Comparison of ENCODE assay signal across 11 cellular contexts in the genomic region with DNA sequence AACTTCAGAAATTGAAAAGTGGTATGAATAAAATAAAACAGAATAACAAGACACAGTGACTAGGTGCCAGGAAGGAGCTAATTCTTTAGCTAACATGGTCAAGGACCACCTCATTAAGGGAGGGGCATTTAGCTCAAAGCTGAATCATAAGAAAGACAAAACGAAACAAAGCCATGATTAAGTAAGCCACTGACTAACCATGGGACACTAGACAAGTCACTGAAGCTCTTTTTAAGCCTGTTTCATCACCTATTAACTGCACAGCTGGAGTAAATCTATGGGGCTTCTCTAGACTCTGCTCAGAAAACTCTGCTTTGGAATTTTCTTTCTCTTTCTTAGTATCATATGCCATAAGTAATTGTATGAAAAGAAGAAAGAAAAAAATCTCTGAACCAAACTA.
DNase-seq lines count a peak whose midpoint lies in the region; ATAC-seq and TF ChIP-seq lines count a peak whose summit lies in the region.
"Had no signal": no experiment of that assay in that cellular context is flagged by ENCODE, and none has a peak within 500 bp of the region (broad histone marks: within the 10 kb centered on the region; RNA-seq: fewer than 3 reads in every experiment).

No MANE protein-coding gene starts in this region.

- ATAC-seq in activated CD4-positive, CD25-positive, alpha-beta regulatory T cell treated with anti-CD3 and anti-CD28 coated beads, Interleukin-2, amount 50 U/mL, for 24 hours, result peak; percentile 33 to 51
- ATAC-seq in SK-N-SH treated with all-trans-retinoic acid at 6 μM for 48 hours (peak; percentile 22; the same call in 1 of the 3 replicates), GM19397 (IDR thresholded peaks at IDR 0.05; ENCODE audit: unreplicated experiment) (no peak), HG02763 (IDR thresholded peaks at IDR 0.05; ENCODE audit: unreplicated experiment) (no peak)

- H3K4me3 ChIP-seq in stomach smooth muscle (ENCODE audit: low read length in 2 of 2), result no peak overlapping the region
- H3K4me3 ChIP-seq: cardiac muscle cell had no signal

- DNase-seq in activated CD4-positive, CD25-positive, alpha-beta regulatory T cell treated with anti-CD3 and anti-CD28 coated beads, Interleukin-2, amount 50 U/mL, for 72 hours, result no peak
- DNase-seq in glomerular visceral epithelial cell (ENCODE audit: extremely low spot score), result peak; percentile 6
- DNase-seq in hepatic stellate cell (ENCODE audit: low spot score), result no peak
- DNase-seq: activated CD4-positive, alpha-beta T cell treated with anti-CD3 and anti-CD28 coated beads for 1 hour; NCI-H1417 treated with DMSO at 0.1 percent for 48 hours had no signal

- H3K27ac ChIP-seq in stomach smooth muscle (ENCODE audit: low read length), result peak overlapping the region; percentile 26
- H3K27ac ChIP-seq: cardiac muscle cell had no signal

- H3K36me3 ChIP-seq in stomach smooth muscle (ENCODE audit: control insufficient read depth in 2 of 2, insufficient read depth in 2 of 2, low read length in 2 of 2), result no peaks in the 10 kb centered on the region
- H3K36me3 ChIP-seq: cardiac muscle cell had no signal

- H3K9me3 ChIP-seq in stomach smooth muscle (ENCODE audit: control insufficient read depth in 2 of 2, low read length in 2 of 2), result no peaks in the 10 kb centered on the region

- no peak overlapping the region for H3K9ac ChIP-seq in stomach smooth muscle (ENCODE audit: low read length in 2 of 2)

- H3K4me1 ChIP-seq in stomach smooth muscle (ENCODE audit: control insufficient read depth, insufficient read depth, low read length), result peaks cover 10% of the 10 kb centered on the region

- H3K27me3 ChIP-seq in stomach smooth muscle (ENCODE audit: control insufficient read depth in 1 of 2, insufficient read depth in 2 of 2, low read length in 2 of 2), result no peaks in the 10 kb centered on the region
- H3K27me3 ChIP-seq: cardiac muscle cell had no signal

TF ChIP-seq in SK-N-SH treated with all-trans-retinoic acid at 6 μM for 48 hours, 23 proteins besides CTCF, POLR2A, EP300 and RAD21:
- TF ChIP-seq CSDC2 (CRISPR knock-in tag; IDR thresholded peaks at IDR 0.05), result no peak
- no peak for TF ChIP-seq TCF4 (CRISPR knock-in tag; IDR thresholded peaks at IDR 0.05; ENCODE audit: borderline replicate concordance)
- TF ChIP-seq ZC3H10 (CRISPR knock-in tag; IDR thresholded peaks at IDR 0.05), result no peak
- TF ChIP-seq, protein P1, sequence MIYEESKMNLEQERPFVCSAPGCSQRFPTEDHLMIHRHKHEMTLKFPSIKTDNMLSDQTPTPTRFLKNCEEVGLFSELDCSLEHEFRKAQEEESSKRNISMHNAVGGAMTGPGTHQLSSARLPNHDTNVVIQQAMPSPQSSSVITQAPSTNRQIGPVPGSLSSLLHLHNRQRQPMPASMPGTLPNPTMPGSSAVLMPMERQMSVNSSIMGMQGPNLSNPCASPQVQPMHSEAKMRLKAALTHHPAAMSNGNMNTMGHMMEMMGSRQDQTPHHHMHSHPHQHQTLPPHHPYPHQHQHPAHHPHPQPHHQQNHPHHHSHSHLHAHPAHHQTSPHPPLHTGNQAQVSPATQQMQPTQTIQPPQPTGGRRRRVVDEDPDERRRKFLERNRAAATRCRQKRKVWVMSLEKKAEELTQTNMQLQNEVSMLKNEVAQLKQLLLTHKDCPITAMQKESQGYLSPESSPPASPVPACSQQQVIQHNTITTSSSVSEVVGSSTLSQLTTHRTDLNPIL (CRISPR knock-in tag; IDR thresholded peaks at IDR 0.05; ENCODE audit: low read depth), result no peak
- TF ChIP-seq ZNF70 (CRISPR knock-in tag; IDR thresholded peaks at IDR 0.05), result no peak

Comparison
In these comparisons a context has a peak if more than half of its experiments do, and no peak if none do; other contexts are left out.
1. ATAC-seq: peak in activated CD4-positive, CD25-positive, alpha-beta regulatory T cell treated with anti-CD3 and anti-CD28 coated beads, Interleukin-2, amount 50 U/mL, for 24 hours (2 of 2) and SK-N-SH treated with all-trans-retinoic acid at 6 μM for 48 hours (single experiment); none in GM19397 (single experiment) and HG02763 (single experiment).